ENCODE assay signal across 9 cellular contexts in the genomic region with DNA sequence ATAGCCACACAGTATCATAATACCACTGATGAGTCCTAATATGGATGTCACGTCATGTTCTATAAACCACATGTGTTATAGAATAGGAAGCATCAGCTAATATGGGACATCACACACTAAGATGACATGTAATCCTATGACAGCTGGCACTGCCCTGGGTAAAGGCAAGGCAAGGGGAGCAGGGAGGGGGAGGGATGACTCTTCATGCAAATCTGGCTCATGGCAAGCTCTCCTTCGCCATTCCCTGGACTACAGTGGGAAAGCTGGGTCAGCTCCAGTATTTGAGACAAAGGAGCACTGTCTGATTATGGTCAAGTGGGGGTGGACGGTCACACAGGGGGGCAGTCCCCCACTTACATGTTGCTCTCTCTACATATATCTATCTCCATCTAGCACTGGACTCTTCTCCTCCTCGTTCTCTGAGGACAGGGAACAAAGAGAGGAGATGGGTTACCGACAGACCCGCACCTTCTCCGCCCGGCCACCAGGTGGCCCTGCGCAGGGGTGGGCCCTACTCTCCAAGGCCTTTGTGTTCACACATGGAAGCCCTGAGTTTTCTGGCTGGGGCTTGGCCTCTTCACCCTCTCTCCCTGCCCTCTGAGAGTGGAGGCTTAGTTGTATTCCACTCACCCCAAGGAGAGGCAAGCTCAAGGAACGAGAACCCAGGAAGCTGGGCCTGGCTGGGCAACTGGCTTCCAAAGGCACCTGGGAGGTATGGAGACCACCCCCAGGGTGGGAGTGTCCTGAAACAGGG. TPM values are rescaled to one million over a fixed set of nuclear protein-coding genes. Genes with fewer than 3 reads are reported as not detected.
DNase-seq lines count a peak whose midpoint lies in the region; ATAC-seq lines count a peak whose summit lies in the region.
"Had no signal": no experiment of that assay in that cellular context is flagged by ENCODE, and none has a peak within 500 bp of the region (broad histone marks: within the 10 kb centered on the region; RNA-seq: fewer than 3 reads in every experiment).

No MANE protein-coding gene starts in this region.

- H3K79me1 ChIP-seq in mesenchymal stem cell (replicated peaks; ENCODE audit: low read length, poor library complexity, severe bottlenecking) = no peaks in the 10 kb centered on the region

- H4K8ac ChIP-seq in mesenchymal stem cell (ENCODE audit: low read length) = no peak overlapping the region

- H3K27ac ChIP-seq in BLaER1 treated with 17β-estradiol and CSF1 and Interleukin-3, amounts not matched to agents 10 nM and 100 nM = peak overlapping the region in 7 of 11 experiments; percentile 47 to 73 (median 62); a peak in 15 of 22 replicates
- H3K27ac ChIP-seq in mesenchymal stem cell (ENCODE audit: low read length, poor library complexity, severe bottlenecking) = no peak overlapping the region

- no peak overlapping the region for H3K27ac Mint-ChIP-seq in activated CD4-positive, alpha-beta T cell treated with anti-CD3 and anti-CD28 coated beads for 36 hours

- H2BK120ac ChIP-seq in mesenchymal stem cell (ENCODE audit: low read depth, low read length) = no peak overlapping the region

- peaks cover 0 to 11% (median 0%) of the 10 kb centered on the region in 11 experiments; a peak in 1 of 22 replicates for H4K20me1 ChIP-seq in BLaER1 treated with 17β-estradiol and CSF1 and Interleukin-3, amounts not matched to agents 10 nM and 100 nM

- ATAC-seq in GM21723 (IDR thresholded peaks at IDR 0.05; ENCODE audit: unreplicated experiment) (peak; percentile 54), GM21529 (IDR thresholded peaks at IDR 0.05; ENCODE audit: unreplicated experiment) (no peak)
- ATAC-seq in activated CD4-positive, alpha-beta T cell treated with anti-CD3 and anti-CD28 coated beads for 36 hours = peak; percentile 97

- H3K9me3 Mint-ChIP-seq in activated CD4-positive, alpha-beta T cell treated with anti-CD3 and anti-CD28 coated beads for 36 hours (ENCODE audit: low read depth) = no peaks in the 10 kb centered on the region

- H3K36me3 Mint-ChIP-seq in activated CD4-positive, alpha-beta T cell treated with anti-CD3 and anti-CD28 coated beads for 36 hours (ENCODE audit: low read depth) = peaks cover 1% of the 10 kb centered on the region

- peaks cover 21 to 47% (median 31%) of the 10 kb centered on the region in 10 experiments for H3K4me1 ChIP-seq in BLaER1 treated with 17β-estradiol and CSF1 and Interleukin-3, amounts not matched to agents 10 nM and 100 nM
- H3K4me1 ChIP-seq in mesenchymal stem cell (ENCODE audit: control insufficient read depth, insufficient read depth, low read depth, low read length) = no peaks in the 10 kb centered on the region

- no peak overlapping the region for H3K4me3 Mint-ChIP-seq in activated CD4-positive, alpha-beta T cell treated with anti-CD3 and anti-CD28 coated beads for 36 hours

- WGBS in mesenchymal stem cell = 34% methylated on average over 10 of the region's 10 CpGs

- peak; percentile 35 for DNase-seq in NCI-H2196 (lab: John Stamatoyannopoulos, UW; ENCODE audit: unreplicated experiment)
- peak; percentile 80 for DNase-seq in activated CD4-positive, alpha-beta T cell treated with anti-CD3 and anti-CD28 coated beads for 36 hours
- peak; percentile 61 for DNase-seq in dermis blood vessel endothelial cell
- DNase-seq in mesenchymal stem cell = peak; percentile 34
- DNase-seq in superior temporal gyrus (ENCODE audit: extremely low spot score) = peak; percentile 38

- no peak overlapping the region for H2BK12ac ChIP-seq in mesenchymal stem cell (ENCODE audit: low read length in 2 of 2)

- no peak overlapping the region for H4K91ac ChIP-seq in mesenchymal stem cell (ENCODE audit: low read length)

- no peak overlapping the region for H3K23ac ChIP-seq in mesenchymal stem cell (ENCODE audit: low read length in 2 of 2)

- H3K4ac ChIP-seq in mesenchymal stem cell (ENCODE audit: low read depth in 1 of 2, low read length in 2 of 2) = no peak overlapping the region

- H3K4me2 ChIP-seq in BLaER1 treated with 17β-estradiol and CSF1 and Interleukin-3, amounts not matched to agents 10 nM and 100 nM = peak overlapping the region; percentile 39 to 75 (median 60)
- no peak overlapping the region for H3K4me2 ChIP-seq in mesenchymal stem cell (ENCODE audit: low read length, poor library complexity, severe bottlenecking)

- H3K9ac ChIP-seq in BLaER1 treated with 17β-estradiol and CSF1 and Interleukin-3, amounts not matched to agents 10 nM and 100 nM = peak overlapping the region in 7 of 11 experiments; percentile 1 to 49 (median 25); a peak in 6 of 22 replicates
- no peak overlapping the region for H3K9ac ChIP-seq in mesenchymal stem cell (ENCODE audit: low read length)

- CTCF ChIA-PET in activated CD4-positive, alpha-beta T cell treated with anti-CD3 and anti-CD28 coated beads for 36 hours (lab: Charles Lee) = interaction anchor here (0.6 to 5.0 kb wide), 32 partner anchors 9 to 963 kb away, joined by 3 to 38 read pairs (median 4); partner anchors contain the start of genes RNF43, SUPT4H1 and TSPOAP1

- no peaks in the 10 kb centered on the region for H3K9me3 ChIP-seq in BLaER1 treated with 17β-estradiol and CSF1 and Interleukin-3, amounts not matched to agents 10 nM and 100 nM (replicated peaks in 1 of 11)
- no peaks in the 10 kb centered on the region for H3K9me3 ChIP-seq in mesenchymal stem cell (ENCODE audit: control insufficient read depth, low read length)

- H2AK5ac ChIP-seq in mesenchymal stem cell (ENCODE audit: low read length, severe bottlenecking) = no peak overlapping the region

- H2BK15ac ChIP-seq in mesenchymal stem cell (ENCODE audit: low read depth, poor library complexity, severe bottlenecking) = no peak overlapping the region

- no peak overlapping the region for H3K14ac ChIP-seq in mesenchymal stem cell (ENCODE audit: low read length in 2 of 2)

- no peak overlapping the region for H3K18ac ChIP-seq in mesenchymal stem cell (ENCODE audit: low read depth in 1 of 2, low read length in 2 of 2)

- no peaks in the 10 kb centered on the region for H3K27me3 Mint-ChIP-seq in activated CD4-positive, alpha-beta T cell treated with anti-CD3 and anti-CD28 coated beads for 36 hours

- H3K4me1 Mint-ChIP-seq in activated CD4-positive, alpha-beta T cell treated with anti-CD3 and anti-CD28 coated beads for 36 hours = peaks cover 3% of the 10 kb centered on the region

- H3K27me3 ChIP-seq in BLaER1 treated with 17β-estradiol and CSF1 and Interleukin-3, amounts not matched to agents 10 nM and 100 nM = no peaks in the 10 kb centered on the region
- peaks cover 32 to 71% of the 10 kb centered on the region in 2 experiments for H3K27me3 ChIP-seq in mesenchymal stem cell (ENCODE audit: control insufficient read depth in 1 of 2, insufficient read depth in 1 of 2, low read length in 2 of 2)

- intact Hi-C loops in activated CD4-positive, alpha-beta T cell treated with anti-CD3 and anti-CD28 coated beads for 36 hours (cut with DNase I, micrococcal nuclease) = loop anchor here (1.0 kb wide), 3 partner anchors 40 to 143 kb away; partner anchors contain the start of gene RNF43 (in 1 of the 2)

- H2AFZ ChIP-seq in mesenchymal stem cell (ENCODE audit: low read depth, low read length) = no peak overlapping the region

- H3K36me3 ChIP-seq in BLaER1 treated with 17β-estradiol and CSF1 and Interleukin-3, amounts not matched to agents 10 nM and 100 nM = peaks cover 0 to 67% (median 52%) of the 10 kb centered on the region in 11 experiments; a peak in 20 of 22 replicates
- no peaks in the 10 kb centered on the region for H3K36me3 ChIP-seq in mesenchymal stem cell (ENCODE audit: control insufficient read depth in 1 of 2, insufficient read depth in 2 of 2, low read depth in 1 of 2, low read length in 2 of 2)

- POLR2A ChIA-PET in activated CD4-positive, alpha-beta T cell treated with anti-CD3 and anti-CD28 coated beads for 36 hours (lab: Charles Lee) = no interaction called here

- H2BK5ac ChIP-seq in mesenchymal stem cell (ENCODE audit: low read depth, low read length, poor library complexity, severe bottlenecking) = no peak overlapping the region

- H3K4me3 ChIP-seq in BLaER1 treated with 17β-estradiol and CSF1 and Interleukin-3, amounts not matched to agents 10 nM and 100 nM = no peak overlapping the region
- H3K4me3 ChIP-seq in mesenchymal stem cell (ENCODE audit: insufficient read depth in 1 of 2, low read depth in 1 of 2, low read length in 2 of 2) = no peak overlapping the region

RNA-seq across cellular contexts. Expression of gene MPO, which starts 23.4 kb away (rescaled TPM):
- total RNA-seq in activated CD4-positive, alpha-beta T cell treated with anti-CD3 and anti-CD28 coated beads for 36 hours = under 1 TPM in 1 of 2 experiments, not detected in 1; 0.07 TPM
- not detected in 2 replicates for total RNA-seq in dermis blood vessel endothelial cell
- polyA plus RNA-seq in mesenchymal stem cell (2013, experiment 1 of 2) = not detected
- not detected for polyA plus RNA-seq in mesenchymal stem cell (2013, experiment 2 of 2)

RNA-seq across cellular contexts. Expression of gene TSPOAP1, which starts 24.4 kb away (rescaled TPM):
- total RNA-seq in activated CD4-positive, alpha-beta T cell treated with anti-CD3 and anti-CD28 coated beads for 36 hours = 10 to 100 TPM; 11.8 to 12.4 TPM
- total RNA-seq in dermis blood vessel endothelial cell = under 0.01 and 0.14 TPM in 2 replicates
- 0.23 TPM for polyA plus RNA-seq in mesenchymal stem cell (2013, experiment 1 of 2)
- polyA plus RNA-seq in mesenchymal stem cell (2013, experiment 2 of 2) = 0.27 TPM
- total RNA-seq: pulmonary artery endothelial cell had no signal

RNA-seq across cellular contexts. Expression of gene SUPT4H1, which starts 47.8 kb away (rescaled TPM):
- total RNA-seq in activated CD4-positive, alpha-beta T cell treated with anti-CD3 and anti-CD28 coated beads for 36 hours = 100 to 1,000 TPM; 106 to 129 TPM
- total RNA-seq in dermis blood vessel endothelial cell = 39.0 and 53.6 TPM in 2 replicates
- 68.0 TPM for polyA plus RNA-seq in mesenchymal stem cell (2013, experiment 1 of 2)
- 70.8 TPM for polyA plus RNA-seq in mesenchymal stem cell (2013, experiment 2 of 2)

Comparison
In these comparisons a context has a peak if more than half of its experiments do, and no peak if none do; other contexts are left out.
1. RNA of gene TSPOAP1, which starts 24.4 kb away (total RNA-seq): 11.8 to 12.4 TPM in activated CD4-positive, alpha-beta T cell treated with anti-CD3 and anti-CD28 coated beads for 36 hours; under 0.01 to 0.14 TPM in dermis blood vessel endothelial cell; every median in the first group is over 10 times any median in the second.
2. Peak in every context shown above with its lines, with median percentiles within 50 percentile points of each other: DNase-seq.